16 cellular contexts compared by ENCODE assay signal in genomic region chr10:74968621-74969019, GRCh38.
A peak's percentile ranks its signal among the peaks of the same experiment; 100 is the strongest.
DNase-seq lines count a peak whose midpoint lies in the region; ATAC-seq and TF ChIP-seq lines count a peak whose summit lies in the region.
"Had no signal": no experiment of that assay in that cellular context is flagged by ENCODE, and none has a peak within 500 bp of the region (broad histone marks: within the 10 kb centered on the region; RNA-seq: fewer than 3 reads in every experiment).

No MANE protein-coding gene starts in this region.

- intact Hi-C loops in CD8-positive, alpha-beta T cell (cut with DNase I, micrococcal nuclease): no loop called here
- intact Hi-C loops in mucosa of descending colon (cut with DNase I, micrococcal nuclease): no loop called here

- H3K27me3 Mint-ChIP-seq in CD8-positive, alpha-beta T cell (ENCODE audit: low read depth): no peaks in the 10 kb centered on the region
- H3K27me3 Mint-ChIP-seq: activated CD4-positive, alpha-beta T cell treated with anti-CD3 and anti-CD28 coated beads, Interleukin-2, amount 10 ng/mL, durations not matched to agents 24 days and 14 days; central memory CD8-positive, alpha-beta T cell had no signal

- 43% methylated on average over 4 of the region's 4 CpGs for WGBS in upper lobe of left lung, 2 donors

- no peak for DNase-seq in CD8-positive, alpha-beta T cell
- no peak for DNase-seq in mucosa of descending colon
- DNase-seq in OCI-M1 (lab: John Stamatoyannopoulos, UW): no peak
- no peak for DNase-seq in NCI-H82 treated with DMSO at 0.1 percent for 48 hours (lab: John Stamatoyannopoulos, UW; ENCODE audit: unreplicated experiment)
- DNase-seq in upper lobe of left lung: no peak
- DNase-seq: activated CD4-positive, alpha-beta T cell treated with anti-CD3 and anti-CD28 coated beads, Interleukin-2, amount 10 ng/mL, durations not matched to agents 24 days and 14 days; activated gamma-delta T cell treated with Interleukin-2 at 50 U/mL for 16 hours; left ventricle myocardium superior; NCI-H510A had no signal

- TF ChIP-seq POLR2A in upper lobe of left lung (IDR thresholded peaks at IDR 0.05): no peak

- no peaks in the 10 kb centered on the region for H3K27me3 ChIP-seq in CD8-positive, alpha-beta T cell (ENCODE audit: insufficient read depth, low read length)
- no peaks in the 10 kb centered on the region for H3K27me3 ChIP-seq in upper lobe of left lung

- H3K36me3 Mint-ChIP-seq in CD8-positive, alpha-beta T cell: peaks cover 27% of the 10 kb centered on the region

- peak overlapping the region; percentile 96 for H3K27ac Mint-ChIP-seq in CD8-positive, alpha-beta T cell

- no peak for TF ChIP-seq EP300 in upper lobe of left lung (IDR thresholded peaks at IDR 0.05)

- peaks cover 3% of the 10 kb centered on the region for H3K36me3 ChIP-seq in CD8-positive, alpha-beta T cell (ENCODE audit: insufficient read depth, low read length)
- peaks cover 5% of the 10 kb centered on the region; the same call in 1 of the 2 replicates for H3K36me3 ChIP-seq in KOPT-K1 (ENCODE audit: insufficient read depth, low read length)
- no peaks in the 10 kb centered on the region for H3K36me3 ChIP-seq in mucosa of descending colon (ENCODE audit: low read depth)
- peaks cover 0 to 4% (median 0%) of the 10 kb centered on the region in 4 donors for H3K36me3 ChIP-seq in upper lobe of left lung
- H3K36me3 ChIP-seq: HAP-1 had no signal

- no peak overlapping the region for H3K4me3 ChIP-seq in CD8-positive, alpha-beta T cell (ENCODE audit: low read depth, low read length)
- no peak overlapping the region for H3K4me3 ChIP-seq in mucosa of descending colon
- H3K4me3 ChIP-seq in upper lobe of left lung: no peak overlapping the region
- H3K4me3 ChIP-seq: HAP-1, skin epidermis had no signal

- no peak for TF ChIP-seq CTCF in CD8-positive, alpha-beta T cell (IDR thresholded peaks at IDR 0.05)
- no peak for TF ChIP-seq CTCF in VCaP (conservative IDR thresholded peaks at IDR 0.05)
- no peak for TF ChIP-seq CTCF in mucosa of descending colon (IDR thresholded peaks at IDR 0.05)
- no peak for TF ChIP-seq CTCF in upper lobe of left lung (IDR thresholded peaks at IDR 0.05)

- H3K4me1 Mint-ChIP-seq in CD8-positive, alpha-beta T cell (ENCODE audit: low read depth): peaks cover 41% of the 10 kb centered on the region

- no peaks in the 10 kb centered on the region for H3K9me3 ChIP-seq in CD8-positive, alpha-beta T cell (ENCODE audit: low read length)
- no peaks in the 10 kb centered on the region for H3K9me3 ChIP-seq in KOPT-K1 (ENCODE audit: insufficient read depth, low read length, poor library complexity, severe bottlenecking)
- H3K9me3 ChIP-seq in mucosa of descending colon: no peaks in the 10 kb centered on the region
- no peaks in the 10 kb centered on the region for H3K9me3 ChIP-seq in upper lobe of left lung
- H3K9me3 ChIP-seq: HAP-1 had no signal

- POLR2A ChIA-PET in CD8-positive, alpha-beta T cell (lab: Charles Lee): interaction anchor here (1.2 kb wide), 2 partner anchors 11 to 243 kb away, joined by 3 to 4 read pairs; no protein-coding TSS in a partner anchor

- H3K27ac ChIP-seq in CD8-positive, alpha-beta T cell (ENCODE audit: low read depth, low read length): peak overlapping the region; percentile 48
- peak overlapping the region; percentile 37 for H3K27ac ChIP-seq in KOPT-K1 (ENCODE audit: low read depth, low read length, poor library complexity, severe bottlenecking)
- peak overlapping the region; percentile 90 for H3K27ac ChIP-seq in VCaP
- H3K27ac ChIP-seq in upper lobe of left lung: no peak overlapping the region
- H3K27ac ChIP-seq: RWPE1 had no signal

- CTCF ChIA-PET in CD8-positive, alpha-beta T cell (lab: Charles Lee): interaction anchor here (0.7 to 1.2 kb wide), 2 partner anchors 10 to 100 kb away, joined by 3 read pairs; no protein-coding TSS in a partner anchor

- H3K9me3 Mint-ChIP-seq in CD8-positive, alpha-beta T cell: peaks cover 3% of the 10 kb centered on the region
- H3K9me3 Mint-ChIP-seq: central memory CD8-positive, alpha-beta T cell had no signal

- peak overlapping the region; percentile 76 for H3K4me3 Mint-ChIP-seq in CD8-positive, alpha-beta T cell
- H3K4me3 Mint-ChIP-seq: central memory CD8-positive, alpha-beta T cell had no signal

- ATAC-seq in CD8-positive, alpha-beta T cell: no peak
- ATAC-seq in mucosa of descending colon: peak; percentile 44
- no peak for ATAC-seq in GM19452 (IDR thresholded peaks at IDR 0.05; ENCODE audit: unreplicated experiment)
- ATAC-seq in upper lobe of left lung (ENCODE audit: low FRiP score in 2 of 2): no peak
- ATAC-seq: left ventricle myocardium superior had no signal

- H3K4me1 ChIP-seq in CD8-positive, alpha-beta T cell (ENCODE audit: insufficient read depth, low read length): peaks cover 32% of the 10 kb centered on the region
- peaks cover 16% of the 10 kb centered on the region for H3K4me1 ChIP-seq in mucosa of descending colon (ENCODE audit: low read depth)
- H3K4me1 ChIP-seq in upper lobe of left lung: peaks cover 12 to 17% (median 15%) of the 10 kb centered on the region in 4 donors

Comparison
In these comparisons a context has a peak if more than half of its experiments do, and no peak if none do; other contexts are left out.
1. H3K27ac ChIP-seq: peak in CD8-positive, alpha-beta T cell (single experiment), KOPT-K1 (single experiment) and VCaP (single experiment); none in upper lobe of left lung (0 of 4).